ENCODE assay signal across 19 cellular contexts in genomic region chr18:9866627-9867453, GRCh38. TPM values are rescaled to one million over a fixed set of nuclear protein-coding genes. Genes with fewer than 3 reads are reported as not detected.
A peak's percentile ranks its signal among the peaks of the same experiment; 100 is the strongest.
DNase-seq lines count a peak whose midpoint lies in the region; ATAC-seq, FAIRE-seq and TF ChIP-seq lines count a peak whose summit lies in the region.
"Had no signal": no experiment of that assay in that cellular context is flagged by ENCODE, and none has a peak within 500 bp of the region (broad histone marks: within the 10 kb centered on the region; RNA-seq: fewer than 3 reads in every experiment).

No MANE protein-coding gene starts in this region.

- TF ChIP-seq POLR2A in IMR-90 (IDR thresholded peaks at IDR 0.05; ENCODE audit: low read depth, low read length) (no peak), esophagus squamous epithelium (IDR thresholded peaks at IDR 0.05) (no peak)

- H3K27ac ChIP-seq in IMR-90 (ENCODE audit: insufficient read depth, low read length) (no peak overlapping the region), astrocyte (ENCODE audit: low read depth, low read length) (no peak overlapping the region), esophagus squamous epithelium (peak overlapping the region; percentile 22 to 79 (median 42))

- no peak for TF ChIP-seq RAD21 in IMR-90 (IDR thresholded peaks at IDR 0.05; ENCODE audit: low read length)

- H2AK9ac ChIP-seq in IMR-90 (replicated peaks; ENCODE audit: low read depth, low read length, poor library complexity): no peak overlapping the region

- no peak overlapping the region for H2BK5ac ChIP-seq in IMR-90 (ENCODE audit: low read depth, low read length, poor library complexity, severe bottlenecking)

- no TSS peak for BruUV-seq in IMR-90 (replicated peaks; lab: Mats Ljungman, UMichigan)

- ATAC-seq in IMR-90 (ENCODE audit: low read depth) (no peak), GM21360 (IDR thresholded peaks at IDR 0.05; ENCODE audit: unreplicated experiment) (no peak)
- ATAC-seq: HCT116 had no signal

- H3K23ac ChIP-seq in IMR-90 (ENCODE audit: low read depth, low read length): no peak overlapping the region

- no peak overlapping the region for H3K4me3 Mint-ChIP-seq in astrocyte (ENCODE audit: unreplicated experiment)
- H3K4me3 Mint-ChIP-seq in activated CD4-positive, alpha-beta T cell treated with anti-CD3 and anti-CD28 coated beads, Interleukin-2, amount 10 ng/mL, durations not matched to agents 24 days and 14 days: no peak overlapping the region
- H3K4me3 Mint-ChIP-seq: CD8-positive, alpha-beta memory T cell had no signal

- no peak overlapping the region for H4K91ac ChIP-seq in IMR-90 (ENCODE audit: insufficient read depth, low read depth, low read length)

- H3K4me3 ChIP-seq in IMR-90 (ENCODE audit: insufficient read depth, low read depth, low read length) (no peak overlapping the region), astrocyte (ENCODE audit: insufficient read depth, low read depth, low read length) (no peak overlapping the region), esophagus squamous epithelium (no peak overlapping the region)

- no peak overlapping the region for H3K27ac Mint-ChIP-seq in astrocyte (ENCODE audit: unreplicated experiment)
- no peak overlapping the region for H3K27ac Mint-ChIP-seq in activated CD4-positive, alpha-beta T cell treated with anti-CD3 and anti-CD28 coated beads, Interleukin-2, amount 10 ng/mL, durations not matched to agents 24 days and 14 days

- peaks cover 10% of the 10 kb centered on the region for H3K9me1 ChIP-seq in IMR-90 (ENCODE audit: insufficient read depth, low read length)

- H3K14ac ChIP-seq in IMR-90 (replicated peaks; ENCODE audit: low read depth, low read length): no peak overlapping the region

- no peak overlapping the region for H3K9ac ChIP-seq in IMR-90 (ENCODE audit: low read depth, low read length)
- H3K9ac ChIP-seq in astrocyte (ENCODE audit: low read length): no peak overlapping the region
- H3K9ac ChIP-seq: SK-N-SH had no signal

- dilution Hi-C loops in IMR-90 (cut with HindIII; ENCODE audit: low sequenced_read_pairs, unreplicated experiment): no loop called here

- intact Hi-C loops in IMR-90 (cut with micrococcal nuclease) (no loop called here), esophagus squamous epithelium (cut with DNase I) (no loop called here)
- intact Hi-C loops in activated CD4-positive, alpha-beta T cell treated with anti-CD3 and anti-CD28 coated beads, Interleukin-2, amount 10 ng/mL, durations not matched to agents 24 days and 14 days (cut with micrococcal nuclease): no loop called here

- no peaks in the 10 kb centered on the region for H3K79me1 ChIP-seq in IMR-90 (ENCODE audit: low read depth in 1 of 2, low read length in 2 of 2)

- peaks cover 17% of the 10 kb centered on the region for H3K36me3 Mint-ChIP-seq in astrocyte (ENCODE audit: low read depth, unreplicated experiment)
- H3K36me3 Mint-ChIP-seq in activated CD4-positive, alpha-beta T cell treated with anti-CD3 and anti-CD28 coated beads, Interleukin-2, amount 10 ng/mL, durations not matched to agents 24 days and 14 days (ENCODE audit: low read depth): peaks cover 1% of the 10 kb centered on the region

- H2BK20ac ChIP-seq in IMR-90 (ENCODE audit: low read depth, low read length): no peak overlapping the region

- POLR2A ChIA-PET in IMR-90 (lab: Charles Lee; ENCODE audit: unreplicated experiment): no interaction called here

- H3K4me1 ChIP-seq in IMR-90 (ENCODE audit: control insufficient read depth, insufficient read depth, low read length) (peaks cover 15% of the 10 kb centered on the region), astrocyte (ENCODE audit: insufficient read depth, low read length) (peaks cover 24% of the 10 kb centered on the region), esophagus squamous epithelium (peaks cover 16 to 50% (median 21%) of the 10 kb centered on the region in 3 donors)

- H3K4ac ChIP-seq in IMR-90 (ENCODE audit: low read depth, low read length): 0 out of 2 replicates have a peak overlapping the region, but pooled peaks have one; percentile 7

- H3K4me1 Mint-ChIP-seq in astrocyte (ENCODE audit: low read depth, unreplicated experiment): peaks cover 26% of the 10 kb centered on the region
- H3K4me1 Mint-ChIP-seq in activated CD4-positive, alpha-beta T cell treated with anti-CD3 and anti-CD28 coated beads, Interleukin-2, amount 10 ng/mL, durations not matched to agents 24 days and 14 days: peaks cover 15% of the 10 kb centered on the region
- H3K4me1 Mint-ChIP-seq: CD8-positive, alpha-beta memory T cell had no signal

- no peak overlapping the region for H3K56ac ChIP-seq in IMR-90 (ENCODE audit: extremely low read depth, insufficient read depth, low read length)

- peaks cover 13% of the 10 kb centered on the region; the same call in 1 of the 2 replicates for H3K9me3 ChIP-seq in IMR-90 (ENCODE audit: control insufficient read depth, insufficient read depth, low read length)
- peaks cover 12% of the 10 kb centered on the region for H3K9me3 ChIP-seq in astrocyte (ENCODE audit: insufficient read depth, low read depth, low read length)
- H3K9me3 ChIP-seq in esophagus squamous epithelium: peaks cover 0 to 10% (median 7%) of the 10 kb centered on the region in 3 donors
- H3K9me3 ChIP-seq: BE2C had no signal

- H3K79me2 ChIP-seq in astrocyte (ENCODE audit: insufficient read depth, low read length): no peaks in the 10 kb centered on the region

- TF ChIP-seq CTCF in IMR-90 (conservative IDR thresholded peaks at IDR 0.05; ENCODE audit: low read depth, low read length) (no peak), astrocyte (IDR thresholded peaks at IDR 0.05; ENCODE audit: insufficient read depth, low read depth, low read length) (no peak), esophagus squamous epithelium (IDR thresholded peaks at IDR 0.05) (no peak)

- no peak for DNase-seq in IMR-90
- peak; percentile 29 for DNase-seq in astrocyte (ENCODE audit: low read depth)
- no peak for DNase-seq in esophagus squamous epithelium (lab: John Stamatoyannopoulos, UW)
- peak; percentile 68 for DNase-seq in renal cortical epithelial cell (ENCODE audit: low read depth)
- no peak for DNase-seq in activated T-cell treated with anti-CD3 and anti-CD28 coated beads, Interleukin-2, amount 50 U/mL, for 48 hours
- no peak for DNase-seq in AG20443 (ENCODE audit: low spot score)
- DNase-seq in activated CD4-positive, alpha-beta T cell treated with anti-CD3 and anti-CD28 coated beads, Interleukin-2, amount 10 ng/mL, durations not matched to agents 24 days and 14 days: no peak
- DNase-seq: BE2C; CD8-positive, alpha-beta memory T cell; EL; NCI-H1092; NCI-H1694; NCI-H2107; NCI-H226; NCI-H69; Right ventricle myocardium superior; SK-N-SH had no signal

- CTCF ChIA-PET in IMR-90 (lab: Yijun Ruan, JAX): interaction anchor here (0.6 kb wide), 1 partner anchor 582 kb away, joined by 3 read pairs; no protein-coding TSS in a partner anchor

- H4K5ac ChIP-seq in IMR-90 (ENCODE audit: low read depth, low read length): no peak overlapping the region

- H2BK15ac ChIP-seq in IMR-90 (ENCODE audit: low read depth, low read length): no peak overlapping the region

- FAIRE-seq in astrocyte (lab: Jason Lieb, UNC): no peak

- H3K27me3 ChIP-seq in IMR-90 (ENCODE audit: control insufficient read depth, insufficient read depth, low read length): no peaks in the 10 kb centered on the region
- H3K27me3 ChIP-seq in astrocyte (ENCODE audit: insufficient read depth, low read length): no peaks in the 10 kb centered on the region
- H3K27me3 ChIP-seq in esophagus squamous epithelium: no peaks in the 10 kb centered on the region
- H3K27me3 ChIP-seq: BE2C had no signal

- in situ Hi-C loops in IMR-90 (cut with MboI; ENCODE audit: low sequenced_read_pairs): no loop called here

- H2AK5ac ChIP-seq in IMR-90 (ENCODE audit: low read depth, low read length): no peak overlapping the region

- H2BK120ac ChIP-seq in IMR-90 (ENCODE audit: low read depth, low read length): no peak overlapping the region

- H4K20me1 ChIP-seq in IMR-90 (ENCODE audit: insufficient read depth, low read length) (no peaks in the 10 kb centered on the region), astrocyte (ENCODE audit: insufficient read depth, low read length) (no peaks in the 10 kb centered on the region)

- H3K4me2 ChIP-seq in IMR-90 (ENCODE audit: low read depth, low read length) (no peak overlapping the region), astrocyte (ENCODE audit: low read length) (no peak overlapping the region)
- H3K4me2 ChIP-seq: SK-N-SH had no signal

- H2AFZ ChIP-seq in IMR-90 (replicated peaks; ENCODE audit: low read length, poor library complexity): no peak overlapping the region
- H2AFZ ChIP-seq in astrocyte (ENCODE audit: low read depth, low read length): no peak overlapping the region

- H3K27me3 Mint-ChIP-seq in astrocyte (ENCODE audit: low read depth, unreplicated experiment): no peaks in the 10 kb centered on the region
- no peaks in the 10 kb centered on the region for H3K27me3 Mint-ChIP-seq in activated CD4-positive, alpha-beta T cell treated with anti-CD3 and anti-CD28 coated beads, Interleukin-2, amount 10 ng/mL, durations not matched to agents 24 days and 14 days

- no peak overlapping the region for H3K18ac ChIP-seq in IMR-90 (ENCODE audit: low read depth, low read length)

- peaks cover 13% of the 10 kb centered on the region for H3K9me3 Mint-ChIP-seq in astrocyte (ENCODE audit: unreplicated experiment)
- peaks cover 16% of the 10 kb centered on the region for H3K9me3 Mint-ChIP-seq in activated CD4-positive, alpha-beta T cell treated with anti-CD3 and anti-CD28 coated beads, Interleukin-2, amount 10 ng/mL, durations not matched to agents 24 days and 14 days

- 60% methylated on average over 1 of the region's 6 CpGs; no CpG with 5 or more reads in 1 of the 2 experiments for WGBS in IMR-90 (ENCODE audit: extremely low coverage in 2 of 2, insufficient read length in 1 of 2), 2 experiments
- 69 to 85% methylated on average over 5 to 6 of the region's 6 CpGs for WGBS in esophagus squamous epithelium, 2 donors

- H3K36me3 ChIP-seq in IMR-90 (ENCODE audit: control insufficient read depth, insufficient read depth, low read length) (peaks cover 3% of the 10 kb centered on the region; the same call in 1 of the 2 replicates), astrocyte (ENCODE audit: insufficient read depth, low read length) (peaks cover 2% of the 10 kb centered on the region), esophagus squamous epithelium (peaks cover 0 to 4% (median 0%) of the 10 kb centered on the region in 3 donors)
- H3K36me3 ChIP-seq: BE2C had no signal

- no peak overlapping the region for H4K8ac ChIP-seq in IMR-90 (ENCODE audit: low read depth in 2 of 2, low read length in 2 of 2)

RNA-seq across cellular contexts. Expression of gene TXNDC2, which starts 18.9 kb away (rescaled TPM):
- total RNA-seq in IMR-90 (2012; rRNA removed) (under 0.01 and 0.18 TPM in 2 replicates), astrocyte (0.07 TPM in 1 of 2 replicates, not detected in the other), esophagus squamous epithelium (under 1 TPM in 1 of 4 donors, not detected in 3; 0.09 TPM), renal cortical epithelial cell (not detected in 2 replicates)
- polyA plus RNA-seq in IMR-90 (2012; rRNA removed): 0.16 TPM in 1 of 2 replicates, not detected in the other
- 0.12 TPM in 1 of 2 replicates, not detected in the other for polyA plus RNA-seq in IMR-90 (2012; cell fraction: cytosol; rRNA removed)
- polyA plus RNA-seq in IMR-90 (2012; cell fraction: nucleus; rRNA removed; ENCODE audit: low replicate concordance): 0.11 TPM in 1 of 2 replicates, not detected in the other
- not detected in 2 replicates for total RNA-seq in activated CD4-positive, alpha-beta T cell treated with anti-CD3 and anti-CD28 coated beads, Interleukin-2, amount 10 ng/mL, durations not matched to agents 24 days and 14 days
- total RNA-seq: CD8-positive, alpha-beta memory T cell; Right ventricle myocardium superior had no signal
- polyA plus RNA-seq: CD8-positive, alpha-beta memory T cell had no signal

RNA-seq across cellular contexts. Expression of gene VAPA, which starts 47.0 kb away (rescaled TPM):
- 206 and 273 TPM in 2 replicates for total RNA-seq in IMR-90 (2012; rRNA removed)
- polyA plus RNA-seq in IMR-90 (2012; rRNA removed): 164 and 199 TPM in 2 replicates
- polyA plus RNA-seq in IMR-90 (2012; cell fraction: cytosol; rRNA removed): 55.4 and 67.0 TPM in 2 replicates
- polyA plus RNA-seq in IMR-90 (2012; cell fraction: nucleus; rRNA removed; ENCODE audit: low replicate concordance): 23.9 and 81.0 TPM in 2 replicates
- total RNA-seq in astrocyte: 176 and 181 TPM in 2 replicates
- total RNA-seq in esophagus squamous epithelium: 100 to 1,000 TPM; 252 to 287 (median 268) TPM
- total RNA-seq in renal cortical epithelial cell: 296 and 403 TPM in 2 replicates
- 182 and 196 TPM in 2 replicates for total RNA-seq in activated CD4-positive, alpha-beta T cell treated with anti-CD3 and anti-CD28 coated beads, Interleukin-2, amount 10 ng/mL, durations not matched to agents 24 days and 14 days

Comparison
In these comparisons a context has a peak if more than half of its experiments do, and no peak if none do; other contexts are left out.
1. DNase-seq: peak in astrocyte (single experiment) and renal cortical epithelial cell (single experiment); none in IMR-90 (single experiment), esophagus squamous epithelium (single experiment), activated T-cell treated with anti-CD3 and anti-CD28 coated beads, Interleukin-2, amount 50 U/mL, for 48 hours (0 of 2), AG20443 (single experiment) and activated CD4-positive, alpha-beta T cell treated with anti-CD3 and anti-CD28 coated beads, Interleukin-2, amount 10 ng/mL, durations not matched to agents 24 days and 14 days (single experiment).
2. H3K27ac ChIP-seq: peak in esophagus squamous epithelium (4 of 4); none in IMR-90 (single experiment) and astrocyte (single experiment).